8 cellular contexts compared by ENCODE assay signal in genomic region chr1:225653463-225654276, GRCh38.
DNase-seq lines count a peak whose midpoint lies in the region; TF ChIP-seq lines count a peak whose summit lies in the region.

No MANE protein-coding gene starts in this region.

- peak overlapping the region; percentile 100 for H3K27ac ChIP-seq in HEK293 (ENCODE audit: extremely low read depth, low read depth, low read length)

- no peaks in the 10 kb centered on the region; a peak in 1 of 3 replicates for H3K36me3 ChIP-seq in HEK293 (ENCODE audit: control insufficient read depth in 2 of 2, insufficient read depth in 1 of 2, low read length in 2 of 2)

- H3K27ac Mint-ChIP-seq in nephron progenitor cell, result peak overlapping the region; percentile 24

- H3K9me3 Mint-ChIP-seq in nephron progenitor cell, result no peaks in the 10 kb centered on the region

- H3K27me3 Mint-ChIP-seq in nephron progenitor cell (ENCODE audit: low read depth, poor library complexity), result peaks cover 7% of the 10 kb centered on the region

- H3K4me3 Mint-ChIP-seq in nephron progenitor cell, result peak overlapping the region; percentile 85

- peak; percentile 92 for DNase-seq in DMS53 (lab: John Stamatoyannopoulos, UW)
- peak; percentile 64 for DNase-seq in NCI-H345 (lab: John Stamatoyannopoulos, UW)
- DNase-seq in activated naive CD4-positive, alpha-beta T cell treated with anti-CD3 and anti-CD28 coated beads, Interleukin-2, amount 50 U/mL, for 16 hours, result peak; percentile 25
- DNase-seq in germinal center (ENCODE audit: low spot score), result peak; percentile 27
- DNase-seq in nephron progenitor cell, result peak; percentile 63
- DNase-seq in GM19238 (ENCODE audit: insufficient read length, low spot score), result no peak
- no peak for DNase-seq in NCI-H1048 (lab: John Stamatoyannopoulos, UW)

- peaks cover 57% of the 10 kb centered on the region for H3K4me1 Mint-ChIP-seq in nephron progenitor cell

- H3K4me3 ChIP-seq in HEK293 (ENCODE audit: low read depth, low read length), result peak overlapping the region; percentile 92

- TF ChIP-seq CTCF in HEK293 (tag by site-specific recombination; IDR thresholded peaks at IDR 0.05), result 0 out of 2 replicates have a peak, but pooled peaks have one; percentile 23
- no peak for TF ChIP-seq CTCF in nephron progenitor cell (IDR thresholded peaks at IDR 0.05)

- POLR2A ChIA-PET in HEK293 (lab: Yijun Ruan, JAX), result interaction anchor here (0.7 to 2.7 kb wide), 27 partner anchors 12 to 226 kb away, joined by 3 to 41 read pairs (median 6); partner anchors contain the start of gene SRP9

- CTCF ChIA-PET in HEK293 (lab: Yijun Ruan, JAX), result interaction anchor here (0.6 to 2.6 kb wide), 12 partner anchors 47 to 282 kb away, joined by 3 to 24 read pairs (median 4); no protein-coding TSS in a partner anchor

- H3K9me3 ChIP-seq in HEK293 (ENCODE audit: control insufficient read depth, insufficient read depth, low read depth, low read length), result no peaks in the 10 kb centered on the region

- H3K36me3 Mint-ChIP-seq in nephron progenitor cell (ENCODE audit: low read depth), result peaks cover 2% of the 10 kb centered on the region

- peaks cover 55% of the 10 kb centered on the region for H3K4me1 ChIP-seq in HEK293 (ENCODE audit: control insufficient read depth, insufficient read depth, low read length)

TF ChIP-seq in HEK293, 187 proteins besides CTCF, POLR2A, EP300 and RAD21 (continues in another document):
- TF ChIP-seq ZBTB49 (tag by site-specific recombination; IDR thresholded peaks at IDR 0.05; ENCODE audit: low read depth) (no peak), RBAK (tag by site-specific recombination; IDR thresholded peaks at IDR 0.05) (no peak), ZNF624 (tag by site-specific recombination; IDR thresholded peaks at IDR 0.05) (0 out of 2 replicates have a peak, but pooled peaks have one; percentile 18), MYNN (tag by site-specific recombination; IDR thresholded peaks at IDR 0.05; ENCODE audit: borderline replicate concordance) (peak; percentile 29; the same call in 1 of the 2 replicates), ZNF768 (tag by site-specific recombination; IDR thresholded peaks at IDR 0.05) (no peak), ZNF114 (tag by site-specific recombination; IDR thresholded peaks at IDR 0.05) (no peak), ZNF544 (tag by site-specific recombination; IDR thresholded peaks at IDR 0.05) (no peak), ZNF704 (tag by site-specific recombination; IDR thresholded peaks at IDR 0.05) (no peak), ZFP69B (tag by site-specific recombination; IDR thresholded peaks at IDR 0.05) (peak; percentile 83), HIC1 (tag by site-specific recombination; IDR thresholded peaks at IDR 0.05) (peak; percentile 99), ZNF610 (tag by site-specific recombination; IDR thresholded peaks at IDR 0.05; ENCODE audit: borderline replicate concordance) (peak; percentile 55; the same call in 1 of the 2 replicates), ZNF560 (tag by site-specific recombination; IDR thresholded peaks at IDR 0.05; ENCODE audit: borderline replicate concordance) (no peak), GLIS1 (tag by site-specific recombination; IDR thresholded peaks at IDR 0.05) (peak; percentile 98), ZNF501 (tag by site-specific recombination; IDR thresholded peaks at IDR 0.05) (peak; percentile 99), GLIS2 (tag by site-specific recombination; IDR thresholded peaks at IDR 0.05) (peak; percentile 99), ATF2 (tag by site-specific recombination; IDR thresholded peaks at IDR 0.05; ENCODE audit: low read depth) (peak; percentile 94), ZNF555 (tag by site-specific recombination; conservative IDR thresholded peaks at IDR 0.05) (no peak), ZFP37 (tag by site-specific recombination; IDR thresholded peaks at IDR 0.05) (peak; percentile 99), ZNF37A (tag by site-specific recombination; IDR thresholded peaks at IDR 0.05) (no peak), ZSCAN4 (tag by site-specific recombination; IDR thresholded peaks at IDR 0.05) (0 out of 2 replicates have a peak, but pooled peaks have one; percentile 51), ZNF701 (tag by site-specific recombination; IDR thresholded peaks at IDR 0.05) (no peak), ZNF645 (tag by site-specific recombination; IDR thresholded peaks at IDR 0.05) (0 out of 2 replicates have a peak, but pooled peaks have one; percentile 71), ZNF747 (tag by site-specific recombination; IDR thresholded peaks at IDR 0.05) (no peak), ZNF121 (tag by site-specific recombination; IDR thresholded peaks at IDR 0.05) (0 out of 2 replicates have a peak, but pooled peaks have one; percentile 67), ZNF223 (tag by site-specific recombination; IDR thresholded peaks at IDR 0.05) (peak; percentile 12; the same call in 1 of the 2 replicates), YY2 (tag by site-specific recombination; IDR thresholded peaks at IDR 0.05) (no peak)

Comparison
In these comparisons a context has a peak if more than half of its experiments do, and no peak if none do; other contexts are left out.
1. DNase-seq: peak in DMS53 (single experiment), NCI-H345 (single experiment), activated naive CD4-positive, alpha-beta T cell treated with anti-CD3 and anti-CD28 coated beads, Interleukin-2, amount 50 U/mL, for 16 hours (single experiment), germinal center (single experiment) and nephron progenitor cell (single experiment); none in GM19238 (single experiment) and NCI-H1048 (single experiment).